8 cellular contexts compared by ENCODE assay signal in the genomic region with DNA sequence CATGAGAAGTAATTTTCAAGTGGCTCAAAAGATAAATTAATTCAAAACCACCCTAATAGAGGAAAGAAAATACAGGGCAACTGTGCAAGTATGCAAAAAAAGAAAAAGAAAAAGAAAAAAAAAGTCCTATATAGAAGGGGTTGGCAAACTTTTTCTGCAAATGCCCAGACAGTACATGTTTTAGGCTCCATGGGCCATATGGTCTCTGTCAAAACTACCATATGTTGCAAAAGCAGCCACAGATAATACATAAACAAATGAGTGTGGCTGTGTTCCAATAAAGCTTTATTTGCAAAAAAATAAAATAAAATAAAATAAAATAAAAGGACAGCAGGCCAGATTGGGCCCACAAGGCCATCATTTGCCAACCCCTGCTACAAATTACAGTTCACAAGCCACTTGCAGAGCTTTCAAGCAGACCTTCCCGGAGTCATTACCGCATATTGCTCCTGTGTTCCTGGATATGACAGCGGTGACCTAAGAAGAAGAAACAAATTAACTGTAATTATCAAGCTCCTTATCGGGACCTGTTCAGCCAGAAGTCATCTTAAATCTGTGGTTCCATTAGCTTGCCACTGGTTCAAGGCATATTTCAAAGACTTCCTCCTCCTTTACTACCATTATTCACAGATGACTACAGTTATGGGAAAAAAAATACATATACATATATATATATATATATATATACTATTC. TPM values are rescaled to one million over a fixed set of nuclear protein-coding genes. Genes with fewer than 3 reads are reported as not detected.
DNase-seq lines count a peak whose midpoint lies in the region; ATAC-seq and TF ChIP-seq lines count a peak whose summit lies in the region.

No MANE protein-coding gene starts in this region.

- H3K4me3 Mint-ChIP-seq in CD8-positive, alpha-beta memory T cell: no peak overlapping the region
- H3K4me3 Mint-ChIP-seq in activated T-helper 2 cell treated with anti-CD3 and anti-CD28 coated beads, Interferon-gamma antibody, Interleukin-2, Interleukin-4, amounts not matched to agents 10 μg/mL and 5 μg/mL and 100 μg/mL, durations not matched to agents 14 hours and 24 hours and 36 hours (ENCODE audit: low read depth): no peak overlapping the region
- H3K4me3 Mint-ChIP-seq in naive B cell: peak overlapping the region in 1 of 8 donors; percentile 82

- H3K9me3 ChIP-seq in CD8-positive, alpha-beta memory T cell (ENCODE audit: low read length): no peaks in the 10 kb centered on the region

- ATAC-seq in naive B cell (ENCODE audit: low read depth in 2 of 2) (no peak), HG03025 (IDR thresholded peaks at IDR 0.05; ENCODE audit: low FRiP score, unreplicated experiment) (no peak), GM18907 (IDR thresholded peaks at IDR 0.05; ENCODE audit: unreplicated experiment) (no peak)

- H3K27me3 Mint-ChIP-seq in CD8-positive, alpha-beta memory T cell: no peaks in the 10 kb centered on the region
- H3K27me3 Mint-ChIP-seq in activated T-helper 2 cell treated with anti-CD3 and anti-CD28 coated beads, Interferon-gamma antibody, Interleukin-2, Interleukin-4, amounts not matched to agents 10 μg/mL and 5 μg/mL and 100 μg/mL, durations not matched to agents 14 hours and 24 hours and 36 hours (ENCODE audit: low read depth): no peaks in the 10 kb centered on the region
- H3K27me3 Mint-ChIP-seq in naive B cell: no peaks in the 10 kb centered on the region

- CTCF ChIA-PET in CD8-positive, alpha-beta memory T cell (lab: Charles Lee): interaction anchor here (0.9 to 8.1 kb wide), 4 partner anchors 11 to 287 kb away, joined by 3 to 92 read pairs (median 4); a partner anchor contains a TSS
- CTCF ChIA-PET in GM10248 (lab: Yijun Ruan, JAX): interaction anchor here (1.3 to 2.8 kb wide), 5 partner anchors 9 to 16 kb away, joined by 3 to 41 read pairs (median 11); a partner anchor contains a TSS

- no peak overlapping the region for H3K4me3 ChIP-seq in CD8-positive, alpha-beta memory T cell (ENCODE audit: low read length)

- peak overlapping the region; percentile 63 to 99 (median 96) for H3K27ac Mint-ChIP-seq in CD8-positive, alpha-beta memory T cell
- peak overlapping the region; percentile 69 for H3K27ac Mint-ChIP-seq in activated T-helper 2 cell treated with anti-CD3 and anti-CD28 coated beads, Interferon-gamma antibody, Interleukin-2, Interleukin-4, amounts not matched to agents 10 μg/mL and 5 μg/mL and 100 μg/mL, durations not matched to agents 14 hours and 24 hours and 36 hours
- H3K27ac Mint-ChIP-seq in naive B cell: peak overlapping the region in 4 of 6 donors; percentile 87 to 100 (median 92)

- peaks cover 29 to 47% (median 43%) of the 10 kb centered on the region in 3 donors for H3K4me1 Mint-ChIP-seq in CD8-positive, alpha-beta memory T cell
- H3K4me1 Mint-ChIP-seq in activated T-helper 2 cell treated with anti-CD3 and anti-CD28 coated beads, Interferon-gamma antibody, Interleukin-2, Interleukin-4, amounts not matched to agents 10 μg/mL and 5 μg/mL and 100 μg/mL, durations not matched to agents 14 hours and 24 hours and 36 hours (ENCODE audit: low read depth): peaks cover 32% of the 10 kb centered on the region
- H3K4me1 Mint-ChIP-seq in naive B cell: peaks cover 14 to 45% (median 29%) of the 10 kb centered on the region in 3 donors

- H3K36me3 Mint-ChIP-seq in CD8-positive, alpha-beta memory T cell: peaks cover 0 to 46% (median 3%) of the 10 kb centered on the region in 3 donors
- peaks cover 39% of the 10 kb centered on the region for H3K36me3 Mint-ChIP-seq in activated T-helper 2 cell treated with anti-CD3 and anti-CD28 coated beads, Interferon-gamma antibody, Interleukin-2, Interleukin-4, amounts not matched to agents 10 μg/mL and 5 μg/mL and 100 μg/mL, durations not matched to agents 14 hours and 24 hours and 36 hours (ENCODE audit: low read depth)
- no peaks in the 10 kb centered on the region for H3K36me3 Mint-ChIP-seq in naive B cell

- TF ChIP-seq CTCF in GM10248 (IDR thresholded peaks at IDR 0.05; ENCODE audit: control extremely low read depth, extremely low read depth, low read depth, missing control alignments): no peak

- DNase-seq in CD8-positive, alpha-beta memory T cell: no peak
- peak; percentile 29 for DNase-seq in NAMALWA (ENCODE audit: low spot score)
- DNase-seq in activated T-helper 2 cell treated with anti-CD3 and anti-CD28 coated beads, Interferon-gamma antibody, Interleukin-2, Interleukin-4, amounts not matched to agents 10 μg/mL and 5 μg/mL and 100 μg/mL, durations not matched to agents 14 hours and 24 hours and 36 hours (ENCODE audit: low spot score): no peak
- DNase-seq in naive B cell: no peak
- no peak for DNase-seq in COR-L47 (lab: John Stamatoyannopoulos, UW)
- no peak for DNase-seq in GM10248 (ENCODE audit: extremely low spot score)

- peaks cover 10% of the 10 kb centered on the region for H3K36me3 ChIP-seq in CD8-positive, alpha-beta memory T cell (ENCODE audit: insufficient read depth, low read length)

- no peaks in the 10 kb centered on the region for H3K9me3 Mint-ChIP-seq in CD8-positive, alpha-beta memory T cell
- no peaks in the 10 kb centered on the region for H3K9me3 Mint-ChIP-seq in activated T-helper 2 cell treated with anti-CD3 and anti-CD28 coated beads, Interferon-gamma antibody, Interleukin-2, Interleukin-4, amounts not matched to agents 10 μg/mL and 5 μg/mL and 100 μg/mL, durations not matched to agents 14 hours and 24 hours and 36 hours
- no peaks in the 10 kb centered on the region for H3K9me3 Mint-ChIP-seq in naive B cell

- H3K4me1 ChIP-seq in CD8-positive, alpha-beta memory T cell (ENCODE audit: insufficient read depth, low read length): peaks cover 33% of the 10 kb centered on the region

- POLR2A ChIA-PET in CD8-positive, alpha-beta memory T cell (lab: Charles Lee): interaction anchor here (2.0 kb wide), 2 partner anchors 16 to 39 kb away, joined by 9 read pairs; a partner anchor contains a TSS
- POLR2A ChIA-PET in GM10248 (lab: Yijun Ruan, JAX): interaction anchor here (0.6 to 2.1 kb wide), 3 partner anchors 16 to 39 kb away, joined by 5 to 9 read pairs (median 7); a partner anchor contains a TSS

- H3K27ac ChIP-seq in CD8-positive, alpha-beta memory T cell (ENCODE audit: low read depth, low read length): no peak overlapping the region

- H3K27me3 ChIP-seq in CD8-positive, alpha-beta memory T cell (ENCODE audit: insufficient read depth, low read length, poor library complexity, severe bottlenecking): no peaks in the 10 kb centered on the region

- intact Hi-C loops in activated T-helper 2 cell treated with anti-CD3 and anti-CD28 coated beads, Interferon-gamma antibody, Interleukin-2, Interleukin-4, amounts not matched to agents 10 μg/mL and 5 μg/mL and 100 μg/mL, durations not matched to agents 14 hours and 24 hours and 36 hours (cut with micrococcal nuclease): loop anchor here (5.0 kb wide), 2 partner anchors 131 to 819 kb away; no protein-coding TSS in a partner anchor

RNA-seq across cellular contexts. Expression of a gene that starts 15.9 kb away (rescaled TPM):
- total RNA-seq in CD8-positive, alpha-beta memory T cell: 10 to 100 TPM; 51.9 to 54.2 TPM
- polyA plus RNA-seq in CD8-positive, alpha-beta memory T cell: 35.6 TPM
- 63.4 and 71.1 TPM in 2 replicates for total RNA-seq in activated T-helper 2 cell treated with anti-CD3 and anti-CD28 coated beads, Interferon-gamma antibody, Interleukin-2, Interleukin-4, amounts not matched to agents 10 μg/mL and 5 μg/mL and 100 μg/mL, durations not matched to agents 14 hours and 24 hours and 36 hours
- 10 to 100 TPM; 20.7 to 38.4 (median 32.0) TPM for polyA plus RNA-seq in naive B cell (ENCODE audit: low read depth in 6 of 6)

RNA-seq across cellular contexts. Expression of a gene that starts 38.5 kb away (rescaled TPM):
- total RNA-seq in CD8-positive, alpha-beta memory T cell: 10 to 100 TPM; 32.8 to 38.8 TPM
- polyA plus RNA-seq in CD8-positive, alpha-beta memory T cell: 57.8 TPM
- total RNA-seq in activated T-helper 2 cell treated with anti-CD3 and anti-CD28 coated beads, Interferon-gamma antibody, Interleukin-2, Interleukin-4, amounts not matched to agents 10 μg/mL and 5 μg/mL and 100 μg/mL, durations not matched to agents 14 hours and 24 hours and 36 hours: 48.0 and 53.0 TPM in 2 replicates
- 10 to 100 TPM; 34.6 to 65.6 (median 40.2) TPM for polyA plus RNA-seq in naive B cell (ENCODE audit: low read depth in 6 of 6)
